In the genomic region with DNA sequence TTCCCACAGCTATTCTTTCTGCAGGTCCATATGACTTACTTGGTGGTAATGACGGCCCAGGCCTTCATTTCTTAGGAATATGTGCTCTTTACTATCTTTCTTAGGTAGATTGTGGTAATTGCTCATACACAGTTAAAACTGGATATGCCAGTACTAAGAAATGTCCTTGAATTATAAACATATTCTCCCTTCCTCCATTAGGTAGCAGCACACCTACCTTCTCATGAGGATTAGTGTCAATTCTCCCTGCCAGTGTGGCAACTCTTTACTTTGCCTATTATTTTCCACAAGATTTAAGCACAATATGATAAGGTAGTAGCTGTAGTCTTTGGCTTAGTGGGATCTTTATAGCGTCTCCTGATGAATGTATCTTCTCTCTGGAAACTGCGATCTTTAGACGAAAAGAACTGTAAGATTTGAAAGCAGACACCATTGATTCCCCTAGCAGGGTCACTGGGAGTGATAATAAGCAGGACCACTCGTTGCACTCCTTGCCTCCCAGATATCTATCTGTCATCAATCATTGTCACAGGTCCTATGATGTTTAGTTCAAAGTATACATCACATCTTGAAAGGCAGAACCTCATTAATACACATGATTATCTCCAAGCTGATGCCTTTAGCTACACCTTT, we compare ENCODE assay signal across 10 cellular contexts.
DNase-seq lines count a peak whose midpoint lies in the region; ATAC-seq, FAIRE-seq and TF ChIP-seq lines count a peak whose summit lies in the region.
"Had no signal": no experiment of that assay in that cellular context is flagged by ENCODE, and none has a peak within 500 bp of the region (broad histone marks: within the 10 kb centered on the region; RNA-seq: fewer than 3 reads in every experiment).

No MANE protein-coding gene starts in this region.

- no peak overlapping the region for H3K14ac ChIP-seq in H1 (ENCODE audit: insufficient read length)

- H3K4me1 ChIP-seq in H1 (replicated peaks in 1 of 4; ENCODE audit: control insufficient read depth in 3 of 4, insufficient read depth in 4 of 4, low read length in 3 of 4), result no peaks in the 10 kb centered on the region; a peak in 2 of 7 replicates
- no peaks in the 10 kb centered on the region for H3K4me1 ChIP-seq in tibial nerve

- FAIRE-seq in H1 (lab: Jason Lieb, UNC), result peak; percentile 45
- FAIRE-seq: TTC549 had no signal

- H3K23ac ChIP-seq in H1 (ENCODE audit: insufficient read length), result no peak overlapping the region

- H2BK5ac ChIP-seq in H1 (ENCODE audit: low read depth, low read length), result no peak overlapping the region

- no peaks in the 10 kb centered on the region for H4K20me1 ChIP-seq in H1 (replicated peaks in 1 of 2; ENCODE audit: control insufficient read depth in 1 of 2, insufficient read depth in 2 of 2, low read length in 2 of 2)

- H3K4me1 Mint-ChIP-seq in T-helper 17 cell, result no peaks in the 10 kb centered on the region

- H3K23me2 ChIP-seq in H1 (ENCODE audit: low read depth, low read length), result no peaks in the 10 kb centered on the region

- no peak for TF ChIP-seq POLR2A in H1 (IDR thresholded peaks at IDR 0.05; ENCODE audit: control extremely low read depth in 1 of 2, low read depth in 2 of 2, low read length in 2 of 2)
- TF ChIP-seq POLR2A in tibial nerve (IDR thresholded peaks at IDR 0.05), result no peak

- H3K27ac Mint-ChIP-seq in T-helper 17 cell, result no peak overlapping the region

- no peak overlapping the region for H4K8ac ChIP-seq in H1 (ENCODE audit: extremely low read depth, insufficient read depth, low read length)

- no peaks in the 10 kb centered on the region for H3K79me2 ChIP-seq in H1 (ENCODE audit: control insufficient read depth in 1 of 2, insufficient read depth in 2 of 2, low read length in 2 of 2)

- no peaks in the 10 kb centered on the region for H3K9me3 ChIP-seq in H1 (ENCODE audit: insufficient read depth in 2 of 2, low read depth in 1 of 2, low read length in 1 of 2)
- H3K9me3 ChIP-seq in tibial nerve, result no peaks in the 10 kb centered on the region
- no peaks in the 10 kb centered on the region for H3K9me3 ChIP-seq in T-helper 17 cell (ENCODE audit: control insufficient read depth, low read length, poor library complexity, severe bottlenecking)

- H4K5ac ChIP-seq in H1 (ENCODE audit: insufficient read length, low read depth, low read length), result no peak overlapping the region

- no peak overlapping the region; the same call in 1 of the 2 replicates for H2AFZ ChIP-seq in H1 (ENCODE audit: low read length)

- H2BK20ac ChIP-seq in H1 (ENCODE audit: low read length), result no peak overlapping the region

- intact Hi-C loops in left colon (cut with DNase I, micrococcal nuclease), result no loop called here

- H3K27me3 Mint-ChIP-seq in T-helper 17 cell, result no peaks in the 10 kb centered on the region

- H4K91ac ChIP-seq in H1 (replicated peaks; ENCODE audit: insufficient read length, low read length), result no peak overlapping the region

- H2BK120ac ChIP-seq in H1 (replicated peaks; ENCODE audit: low read depth, low read length), result no peak overlapping the region

- no peak overlapping the region for H3K9ac ChIP-seq in H1 (replicated peaks in 1 of 4; ENCODE audit: extremely low read depth in 1 of 4, low read depth in 3 of 4, low read length in 3 of 4)

- no peak overlapping the region for H3K4me3 ChIP-seq in H1 (ENCODE audit: extremely low read depth in 1 of 4, insufficient read depth in 2 of 4, low read depth in 3 of 4, low read length in 4 of 4)
- no peak overlapping the region for H3K4me3 ChIP-seq in tibial nerve

- CTCF ChIA-PET in H1 (lab: Charles Lee; ENCODE audit: partially characterized antibody), result interaction anchor here (0.9 to 1.9 kb wide), 8 partner anchors 9 to 402 kb away, joined by 3 to 15 read pairs (median 4); no protein-coding TSS in a partner anchor

- TF ChIP-seq CTCF in H1 (IDR thresholded peaks at IDR 0.05; ENCODE audit: control extremely low read depth in 1 of 3, insufficient read depth in 1 of 3, low read depth in 1 of 3, low read length in 3 of 3) (peak in 2 of 3 experiments; percentile 8 to 47; a peak in 2 of 4 replicates), tibial nerve (IDR thresholded peaks at IDR 0.05) (peak in 3 of 5 experiments; percentile 15 to 33 (median 27))

- H3K27ac ChIP-seq in H1 (ENCODE audit: low read depth, low read length) (no peak overlapping the region), tibial nerve (no peak overlapping the region)

- no peak overlapping the region for H3K4me3 Mint-ChIP-seq in T-helper 17 cell

- H3K27me3 ChIP-seq in H1 (replicated peaks in 1 of 4; ENCODE audit: control insufficient read depth in 3 of 4, extremely low read depth in 1 of 4, insufficient read depth in 3 of 4, low read length in 3 of 4) (peaks cover 0 to 1% (median 0%) of the 10 kb centered on the region in 4 experiments; a peak in 1 of 7 replicates), tibial nerve (no peaks in the 10 kb centered on the region)

- no peak overlapping the region for H2BK15ac ChIP-seq in H1 (ENCODE audit: low read length)

- DNase-seq in Kasumi-1 (lab: John Stamatoyannopoulos, UW), result peak; percentile 53 to 66
- DNase-seq in H1 (ENCODE audit: low read depth in 1 of 2, low spot score in 2 of 2), result no peak
- DNase-seq in tibial nerve (ENCODE audit: low spot score in 2 of 2), result no peak
- DNase-seq in iPS-NIHi7 (ENCODE audit: extremely low spot score), result no peak
- no peak for DNase-seq in left colon
- no peak for DNase-seq in T-helper 17 cell
- DNase-seq: right cardiac atrium had no signal

- H2BK12ac ChIP-seq in H1 (ENCODE audit: low read depth, low read length), result no peak overlapping the region

- no peaks in the 10 kb centered on the region for H3K79me1 ChIP-seq in H1 (ENCODE audit: low read depth, low read length)

- H2AK5ac ChIP-seq in H1 (ENCODE audit: low read depth, low read length), result no peak overlapping the region

- no peak overlapping the region for H3K56ac ChIP-seq in H1 (replicated peaks; ENCODE audit: insufficient read length, low read depth, low read length)

- no peak for TF ChIP-seq EP300 in H1 (IDR thresholded peaks at IDR 0.05; ENCODE audit: borderline replicate concordance in 1 of 2, low read depth in 2 of 2, low read length in 2 of 2)
- TF ChIP-seq EP300 in tibial nerve (IDR thresholded peaks at IDR 0.05), result no peak

- H3K36me3 ChIP-seq in H1 (ENCODE audit: control insufficient read depth in 2 of 4, insufficient read depth in 4 of 4, low read length in 3 of 4), result no peaks in the 10 kb centered on the region
- no peaks in the 10 kb centered on the region for H3K36me3 ChIP-seq in tibial nerve

- no peak overlapping the region for H3K18ac ChIP-seq in H1 (ENCODE audit: extremely low read depth, low read length)

- POLR2A ChIA-PET in H1 (lab: Charles Lee; ENCODE audit: partially characterized antibody), result no interaction called here

- no peaks in the 10 kb centered on the region for H3K36me3 Mint-ChIP-seq in T-helper 17 cell (ENCODE audit: low read depth)

- 85% methylated on average over 5 of the region's 5 CpGs; no CpG with 5 or more reads in 1 of the 2 experiments for WGBS in H1 (ENCODE audit: extremely low coverage in 1 of 2, insufficient coverage in 1 of 2, insufficient read length in 1 of 2, insufficient replicate concordance in 2 of 2, low coverage in 1 of 2, low lambda C conversion rate in 2 of 2, missing lambda C conversion rate in 1 of 2), 2 experiments
- WGBS in tibial nerve, 2 donors, result 81 to 91% methylated on average over 5 of the region's 5 CpGs

- peak; percentile 80 for ATAC-seq in GM18499 (IDR thresholded peaks at IDR 0.05; ENCODE audit: insufficient read depth, unreplicated experiment)
- peak; percentile 60 for ATAC-seq in GM21825 (IDR thresholded peaks at IDR 0.05; ENCODE audit: unreplicated experiment)
- ATAC-seq in left colon, result no peak
- no peak for ATAC-seq in T-helper 17 cell

- no peak overlapping the region for H3K4me2 ChIP-seq in H1 (ENCODE audit: insufficient read depth in 1 of 2, low read depth in 2 of 2, low read length in 2 of 2)

- peak; percentile 34 to 38 for TF ChIP-seq RAD21 in H1 (IDR thresholded peaks at IDR 0.05 in 1 of 2, conservative IDR thresholded peaks at IDR 0.05 in 1 of 2; ENCODE audit: low read depth in 2 of 2, low read length in 2 of 2)

- H3K4ac ChIP-seq in H1 (replicated peaks; ENCODE audit: insufficient read length, low read depth, low read length), result no peak overlapping the region

TF ChIP-seq in H1, 55 proteins besides CTCF, POLR2A, EP300 and RAD21:
- TF ChIP-seq SUZ12 (IDR thresholded peaks at IDR 0.05; ENCODE audit: low read length), result no peak
TF ChIP-seq in H1: peak in this region for 0.

Comparison
In these comparisons a context has a peak if more than half of its experiments do, and no peak if none do; other contexts are left out.
1. ATAC-seq: peak in GM18499 (single experiment) and GM21825 (single experiment); none in left colon (single experiment) and T-helper 17 cell (single experiment).
2. DNase-seq: peak in Kasumi-1 (2 of 2); none in H1 (0 of 2), tibial nerve (0 of 2), iPS-NIHi7 (single experiment), left colon (0 of 2) and T-helper 17 cell (0 of 3).